ENCODE assay signal across 1 cellular context in genomic region chr2:96810783-96811192, GRCh38.
TF ChIP-seq lines count a peak whose summit lies in the region.

No MANE protein-coding gene starts in this region.

TF ChIP-seq in HepG2, 621 proteins besides CTCF, POLR2A, EP300 and RAD21 (continued from another document):
- no peak for TF ChIP-seq TEF (CRISPR knock-in tag; IDR thresholded peaks at IDR 0.05)
- TF ChIP-seq FOXA3 (CRISPR knock-in tag; IDR thresholded peaks at IDR 0.05) = peak; percentile 17; the same call in 1 of the 2 replicates
- TF ChIP-seq ARID5B (CRISPR knock-in tag; IDR thresholded peaks at IDR 0.05) = peak; percentile 42; the same call in 1 of the 2 replicates
- peak; percentile 80 for TF ChIP-seq XRCC5 (optimal IDR thresholded peaks at IDR 0.05; ENCODE audit: low read length)
- peak; percentile 71 for TF ChIP-seq ZNF501 (CRISPR knock-in tag; IDR thresholded peaks at IDR 0.05)
- TF ChIP-seq ZNF678 (CRISPR knock-in tag; IDR thresholded peaks at IDR 0.05) = no peak
- TF ChIP-seq NR1H2 (CRISPR knock-in tag; IDR thresholded peaks at IDR 0.05; ENCODE audit: borderline replicate concordance, low read depth) = no peak
- TF ChIP-seq GRHL1 (CRISPR knock-in tag; conservative IDR thresholded peaks at IDR 0.05) = no peak
- TF ChIP-seq ATF7 (IDR thresholded peaks at IDR 0.05) = no peak
- 0 out of 2 replicates have a peak, but pooled peaks have one; percentile 12 for TF ChIP-seq ATF7 (CRISPR knock-in tag; IDR thresholded peaks at IDR 0.05)
- TF ChIP-seq ZNF136 (CRISPR knock-in tag; IDR thresholded peaks at IDR 0.05; ENCODE audit: low read depth) = no peak
- TF ChIP-seq ZNF574 (CRISPR knock-in tag; IDR thresholded peaks at IDR 0.05) = peak; percentile 17; the same call in 1 of the 2 replicates
- no peak for TF ChIP-seq ZNF44 (CRISPR knock-in tag; IDR thresholded peaks at IDR 0.05)
- TF ChIP-seq THRA (CRISPR knock-in tag; IDR thresholded peaks at IDR 0.05; ENCODE audit: borderline replicate concordance) = no peak
- TF ChIP-seq MYC (CRISPR knock-in tag; IDR thresholded peaks at IDR 0.05; ENCODE audit: borderline replicate concordance) = peak; percentile 31; the same call in 1 of the 2 replicates
- TF ChIP-seq ATF5 (CRISPR knock-in tag; IDR thresholded peaks at IDR 0.05; ENCODE audit: low read depth) = no peak
- TF ChIP-seq ZNF569 (CRISPR knock-in tag; IDR thresholded peaks at IDR 0.05; ENCODE audit: borderline replicate concordance) = no peak
- no peak for TF ChIP-seq ZNF10 (CRISPR knock-in tag; IDR thresholded peaks at IDR 0.05; ENCODE audit: borderline replicate concordance, low read depth)
